26 cellular contexts compared by ENCODE assay signal in genomic region chr1:177309884-177310283, GRCh38.
"Had no signal": no experiment of that assay in that cellular context is flagged by ENCODE, and none has a peak within 500 bp of the region (broad histone marks: within the 10 kb centered on the region; RNA-seq: fewer than 3 reads in every experiment).

No MANE protein-coding gene starts in this region.

- H3K9ac ChIP-seq: KMS-11, SK-N-SH had no signal

- H3K36me3 Mint-ChIP-seq: activated CD8-positive, alpha-beta memory T cell treated with anti-CD3 and anti-CD28 coated beads, Interleukin-2, amount 10 ng/mL, durations not matched to agents 7 days and 5 days; activated naive CD4-positive, alpha-beta T cell treated with anti-CD3 and anti-CD28 coated beads, Interleukin-2, amount 10 ng/mL, durations not matched to agents 7 days and 5 days; activated naive CD8-positive, alpha-beta T cell treated with anti-CD3 and anti-CD28 coated beads for 36 hours; IgD-negative memory B cell had no signal

- H3K4me3 ChIP-seq: breast epithelium, SJCRH30 had no signal

- H3K27me3 ChIP-seq: breast epithelium, SJCRH30 had no signal

- H3K9me3 Mint-ChIP-seq: activated B cell treated with CpG ODN at 0.5 μM for 24 hours; activated CD4-positive, alpha-beta T cell treated with anti-CD3 and anti-CD28 coated beads, Interleukin-2, amount 10 ng/mL, durations not matched to agents 24 days and 14 days; activated naive CD4-positive, alpha-beta T cell treated with anti-CD3 and anti-CD28 coated beads, Interleukin-2, amount 10 ng/mL, durations not matched to agents 7 days and 5 days; T-helper 2 cell treated with Interferon-gamma antibody and Interleukin-4, amounts not matched to agents 5 μg/mL and 100 μg/mL, for 36 hours had no signal

- H3K27me3 Mint-ChIP-seq: activated CD4-positive, alpha-beta T cell treated with anti-CD3 and anti-CD28 coated beads, Interleukin-2, amount 10 ng/mL, durations not matched to agents 24 days and 14 days; activated CD8-positive, alpha-beta memory T cell treated with anti-CD3 and anti-CD28 coated beads, Interleukin-2, amount 10 ng/mL, durations not matched to agents 7 days and 5 days; activated naive CD4-positive, alpha-beta T cell treated with anti-CD3 and anti-CD28 coated beads, Interleukin-2, amount 10 ng/mL, durations not matched to agents 7 days and 5 days had no signal

- ATAC-seq: activated CD8-positive, alpha-beta memory T cell treated with anti-CD3 and anti-CD28 coated beads, Interleukin-2, amount 10 ng/mL, durations not matched to agents 7 days and 5 days; activated T-cell treated with anti-CD3 and anti-CD28 coated beads, Interleukin-2, amount 50 U/mL, for 4 hours; Panc1 had no signal

- H3K36me3 ChIP-seq: breast epithelium, SJCRH30 had no signal

- H3K4me1 Mint-ChIP-seq: activated B cell treated with CpG ODN at 0.5 μM for 24 hours; activated CD4-positive, alpha-beta T cell treated with anti-CD3 and anti-CD28 coated beads, Interleukin-2, amount 10 ng/mL, durations not matched to agents 24 days and 14 days; activated CD8-positive, alpha-beta memory T cell treated with anti-CD3 and anti-CD28 coated beads, Interleukin-2, amount 10 ng/mL, durations not matched to agents 7 days and 5 days; activated naive CD4-positive, alpha-beta T cell treated with anti-CD3 and anti-CD28 coated beads, Interleukin-2, amount 10 ng/mL, durations not matched to agents 7 days and 5 days; activated naive CD8-positive, alpha-beta T cell treated with anti-CD3 and anti-CD28 coated beads for 36 hours had no signal

- H3K27ac ChIP-seq: breast epithelium, KMS-11, RWPE1, SJCRH30 had no signal

- H3K9me3 ChIP-seq: breast epithelium, SJCRH30, SK-N-SH had no signal

- H3K4me1 ChIP-seq: breast epithelium, SJCRH30 had no signal

- H3K27ac Mint-ChIP-seq: activated B cell treated with CpG ODN at 0.5 μM for 24 hours; activated CD4-positive, alpha-beta T cell treated with anti-CD3 and anti-CD28 coated beads, Interleukin-2, amount 10 ng/mL, durations not matched to agents 24 days and 14 days; activated CD8-positive, alpha-beta memory T cell treated with anti-CD3 and anti-CD28 coated beads, Interleukin-2, amount 10 ng/mL, durations not matched to agents 7 days and 5 days; activated naive CD4-positive, alpha-beta T cell treated with anti-CD3 and anti-CD28 coated beads, Interleukin-2, amount 10 ng/mL, durations not matched to agents 7 days and 5 days; activated naive CD8-positive, alpha-beta T cell treated with anti-CD3 and anti-CD28 coated beads for 36 hours; IgD-negative memory B cell; T-helper 2 cell treated with Interferon-gamma antibody and Interleukin-4, amounts not matched to agents 5 μg/mL and 100 μg/mL, for 36 hours had no signal

- H3K4me3 Mint-ChIP-seq: activated B cell treated with CpG ODN at 0.5 μM for 24 hours; activated CD4-positive, alpha-beta T cell treated with anti-CD3 and anti-CD28 coated beads, Interleukin-2, amount 10 ng/mL, durations not matched to agents 24 days and 14 days; activated CD8-positive, alpha-beta memory T cell treated with anti-CD3 and anti-CD28 coated beads, Interleukin-2, amount 10 ng/mL, durations not matched to agents 7 days and 5 days; activated naive CD4-positive, alpha-beta T cell treated with anti-CD3 and anti-CD28 coated beads, Interleukin-2, amount 10 ng/mL, durations not matched to agents 7 days and 5 days; activated naive CD8-positive, alpha-beta T cell treated with anti-CD3 and anti-CD28 coated beads for 36 hours; activated T-cell treated with anti-CD3 and anti-CD28 coated beads, Interleukin-2, amount 50 U/mL, for 4 hours; T-helper 2 cell treated with Interferon-gamma antibody and Interleukin-4, amounts not matched to agents 5 μg/mL and 100 μg/mL, for 36 hours had no signal

- H3K4me2 ChIP-seq: KMS-11, SK-N-SH had no signal

- DNase-seq: activated B cell treated with CpG ODN at 0.5 μM for 24 hours; activated CD4-positive, alpha-beta T cell treated with anti-CD3 and anti-CD28 coated beads for 1 hour; activated CD4-positive, alpha-beta T cell treated with anti-CD3 and anti-CD28 coated beads, Interleukin-2, amount 10 ng/mL, durations not matched to agents 24 days and 14 days; activated CD4-positive, alpha-beta T cell treated with anti-CD3 and anti-CD28 coated beads, Interleukin-2, amount 50 U/mL, for 48 hours; activated CD8-positive, alpha-beta memory T cell treated with anti-CD3 and anti-CD28 coated beads, Interleukin-2, amount 10 ng/mL, durations not matched to agents 7 days and 5 days; activated effector memory CD4-positive, alpha-beta T cell treated with anti-CD3 and anti-CD28 coated beads, Interleukin-2, amount 50 U/mL, for 16 hours; activated naive CD4-positive, alpha-beta T cell treated with anti-CD3 and anti-CD28 coated beads, Interleukin-2, amount 10 ng/mL, durations not matched to agents 7 days and 5 days; activated naive CD8-positive, alpha-beta T cell treated with anti-CD3 and anti-CD28 coated beads for 36 hours; activated T-cell treated with anti-CD3 and anti-CD28 coated beads, Interleukin-2, amount 50 U/mL, for 4 hours; NCI-H1092; NCI-H1417; NCI-H1930; NCI-H2171 treated with DMSO at 0.1 percent for 48 hours; NCI-H345; NCI-H510A; NCI-H82; Right ventricle myocardium superior; SJCRH30; SK-N-SH; T-helper 1 cell had no signal
